16 cellular contexts compared by ENCODE assay signal in genomic region chr10:52143338-52143737, GRCh38.
DNase-seq lines count a peak whose midpoint lies in the region; ATAC-seq and TF ChIP-seq lines count a peak whose summit lies in the region.
"Had no signal": no experiment of that assay in that cellular context is flagged by ENCODE, and none has a peak within 500 bp of the region (broad histone marks: within the 10 kb centered on the region; RNA-seq: fewer than 3 reads in every experiment).

No MANE protein-coding gene starts in this region.

- no peak overlapping the region for H2BK5ac ChIP-seq in trophoblast cell (ENCODE audit: low read depth, low read length, poor library complexity)

- no peaks in the 10 kb centered on the region for H3K36me3 Mint-ChIP-seq in activated T-cell treated with anti-CD3 and anti-CD28 coated beads, Interleukin-2, amount 50 U/mL, for 72 hours (ENCODE audit: insufficient read depth in 2 of 2)
- H3K36me3 Mint-ChIP-seq: IgD-negative memory B cell had no signal

- H2BK12ac ChIP-seq in trophoblast cell (ENCODE audit: low read length) = no peak overlapping the region

- no peak overlapping the region for H2AFZ ChIP-seq in trophoblast cell (ENCODE audit: insufficient read depth, low read length, poor library complexity)
- H2AFZ ChIP-seq: GM23248 had no signal

- no peak overlapping the region for H2AK5ac ChIP-seq in trophoblast cell (ENCODE audit: low read length)

- H3K4me3 Mint-ChIP-seq in activated T-cell treated with anti-CD3 and anti-CD28 coated beads, Interleukin-2, amount 50 U/mL, for 72 hours = no peak overlapping the region
- H3K4me3 Mint-ChIP-seq: CD8-positive, alpha-beta memory T cell; H9; IgD-negative memory B cell had no signal

- no peaks in the 10 kb centered on the region for H3K4me1 Mint-ChIP-seq in activated T-cell treated with anti-CD3 and anti-CD28 coated beads, Interleukin-2, amount 50 U/mL, for 72 hours (ENCODE audit: low read depth)
- H3K4me1 Mint-ChIP-seq: CD8-positive, alpha-beta memory T cell; IgD-negative memory B cell had no signal

- H3K9ac ChIP-seq in trophoblast cell (ENCODE audit: low read length) = peak overlapping the region; percentile 44
- H3K9ac ChIP-seq: BLaER1, GM23248 had no signal

- H3K27ac Mint-ChIP-seq in activated T-cell treated with anti-CD3 and anti-CD28 coated beads, Interleukin-2, amount 50 U/mL, for 72 hours = no peak overlapping the region
- H3K27ac Mint-ChIP-seq: CD8-positive, alpha-beta memory T cell; H9; IgD-negative memory B cell had no signal

- no peak overlapping the region for H3K4me2 ChIP-seq in trophoblast cell (ENCODE audit: low read length)
- H3K4me2 ChIP-seq: BLaER1 had no signal

- H3K23ac ChIP-seq in trophoblast cell (ENCODE audit: low read length) = no peak overlapping the region

- no peaks in the 10 kb centered on the region for H3K79me2 ChIP-seq in trophoblast cell (ENCODE audit: control insufficient read depth, insufficient read depth, low read length, poor library complexity)

- no peak overlapping the region for H4K12ac ChIP-seq in trophoblast cell (ENCODE audit: low read depth, low read length)

- H3K27me3 Mint-ChIP-seq in activated T-cell treated with anti-CD3 and anti-CD28 coated beads, Interleukin-2, amount 50 U/mL, for 72 hours (ENCODE audit: low read depth) = no peaks in the 10 kb centered on the region
- H3K27me3 Mint-ChIP-seq: IgD-negative memory B cell had no signal

- no peak overlapping the region for H3K27ac ChIP-seq in trophoblast cell (ENCODE audit: low read depth, low read length)
- H3K27ac ChIP-seq: 22Rv1, BLaER1, GM23248 had no signal

- H4K8ac ChIP-seq in trophoblast cell (ENCODE audit: low read depth, low read length) = no peak overlapping the region

- H3K9me3 Mint-ChIP-seq in activated T-cell treated with anti-CD3 and anti-CD28 coated beads, Interleukin-2, amount 50 U/mL, for 72 hours = peaks cover 0 to 2% of the 10 kb centered on the region in 2 donors
- H3K9me3 Mint-ChIP-seq: H9, IgD-negative memory B cell had no signal

- H4K91ac ChIP-seq in trophoblast cell (ENCODE audit: low read depth, low read length) = no peak overlapping the region

- H3K27me3 ChIP-seq in trophoblast cell (ENCODE audit: insufficient read depth, low read length) = no peaks in the 10 kb centered on the region
- H3K27me3 ChIP-seq: BLaER1 had no signal

- H3K36me3 ChIP-seq in trophoblast cell (ENCODE audit: control insufficient read depth in 1 of 2, insufficient read depth in 2 of 2, low read length in 2 of 2) = no peaks in the 10 kb centered on the region
- H3K36me3 ChIP-seq: BLaER1 had no signal

- no peak overlapping the region for H3K18ac ChIP-seq in trophoblast cell (ENCODE audit: low read length)

- no peaks in the 10 kb centered on the region for H3K79me1 ChIP-seq in trophoblast cell (ENCODE audit: low read length)

- H3K4me3 ChIP-seq in choroid plexus epithelial cell (ENCODE audit: low read depth, low read length) = no peak overlapping the region
- no peak overlapping the region for H3K4me3 ChIP-seq in trophoblast cell (ENCODE audit: low read depth, low read length)
- H3K4me3 ChIP-seq: BLaER1, GM23248 had no signal

- WGBS in trophoblast cell (ENCODE audit: extremely low coverage, insufficient coverage, insufficient read length) = no CpG with 5 or more reads among the region's 1 CpG

- ATAC-seq in activated T-cell treated with anti-CD3 and anti-CD28 coated beads, Interleukin-2, amount 50 U/mL, for 72 hours (replicated peaks in 1 of 2) = no peak

- no peak overlapping the region for H2BK120ac ChIP-seq in trophoblast cell (ENCODE audit: insufficient read depth, low read length, poor library complexity)

- TF ChIP-seq CTCF in choroid plexus epithelial cell (conservative IDR thresholded peaks at IDR 0.05; ENCODE audit: low read depth, low read length) = no peak

- no peaks in the 10 kb centered on the region for H3K9me3 ChIP-seq in trophoblast cell (ENCODE audit: insufficient read depth, low read depth, low read length)
- H3K9me3 ChIP-seq: BLaER1 had no signal

- H3K4me1 ChIP-seq in trophoblast cell (ENCODE audit: control insufficient read depth in 1 of 2, insufficient read depth in 2 of 2, low read length in 2 of 2) = no peaks in the 10 kb centered on the region
- H3K4me1 ChIP-seq: BLaER1 had no signal

- DNase-seq in NCI-H2081 (lab: John Stamatoyannopoulos, UW) (peak; percentile 46 to 72), NCI-H2081 treated with DMSO at 0.1 percent for 48 hours (lab: John Stamatoyannopoulos, UW) (no peak), choroid plexus epithelial cell (ENCODE audit: low read depth) (peak; percentile 2), trophoblast cell (no peak), NCI-H187 (lab: John Stamatoyannopoulos, UW) (no peak), NCI-H2227 (lab: John Stamatoyannopoulos, UW; ENCODE audit: unreplicated experiment) (no peak)
- no peak for DNase-seq in activated T-cell treated with anti-CD3 and anti-CD28 coated beads, Interleukin-2, amount 50 U/mL, for 72 hours
- DNase-seq: AML-193; CD8-positive, alpha-beta memory T cell; DMS53; GF-D8; GM23248; H9 had no signal

- no peak overlapping the region for H3K14ac ChIP-seq in trophoblast cell (ENCODE audit: low read length)

- H3K4ac ChIP-seq in trophoblast cell (ENCODE audit: low read depth, low read length) = no peak overlapping the region

Comparison
In these comparisons a context has a peak if more than half of its experiments do, and no peak if none do; other contexts are left out.
1. DNase-seq: peak in NCI-H2081 (2 of 2) and choroid plexus epithelial cell (single experiment); none in NCI-H2081 treated with DMSO at 0.1 percent for 48 hours (single experiment), trophoblast cell (0 of 2), NCI-H187 (0 of 2), activated T-cell treated with anti-CD3 and anti-CD28 coated beads, Interleukin-2, amount 50 U/mL, for 72 hours (0 of 2) and NCI-H2227 (single experiment).